8 cellular contexts compared by ENCODE assay signal in genomic region chr6:4776493-4776966, GRCh38. TPM values are rescaled to one million over a fixed set of nuclear protein-coding genes. Genes with fewer than 3 reads are reported as not detected.
A peak's percentile ranks its signal among the peaks of the same experiment; 100 is the strongest.
DNase-seq lines count a peak whose midpoint lies in the region; ATAC-seq and TF ChIP-seq lines count a peak whose summit lies in the region.

No MANE protein-coding gene starts in this region.

- H3K27me3 ChIP-seq in BLaER1 = no peaks in the 10 kb centered on the region
- H3K27me3 ChIP-seq in trophoblast cell (ENCODE audit: insufficient read depth, low read length) = no peaks in the 10 kb centered on the region

- H3K27ac ChIP-seq in BLaER1 (peak overlapping the region; percentile 92), VCaP (peak overlapping the region; percentile 71), trophoblast cell (ENCODE audit: low read depth, low read length) (peak overlapping the region; percentile 96)

- H3K4ac ChIP-seq in trophoblast cell (ENCODE audit: low read depth, low read length) = peak overlapping the region; percentile 85

- H3K9me3 ChIP-seq in BLaER1 (peaks cover 9% of the 10 kb centered on the region), trophoblast cell (ENCODE audit: insufficient read depth, low read depth, low read length) (no peaks in the 10 kb centered on the region)

- H3K4me2 ChIP-seq in BLaER1 (no peak overlapping the region), trophoblast cell (ENCODE audit: low read length) (peak overlapping the region; percentile 40)

- H2BK5ac ChIP-seq in trophoblast cell (ENCODE audit: low read depth, low read length, poor library complexity) = peak overlapping the region; percentile 96

- DNase-seq in fibroblast of the aortic adventitia (ENCODE audit: low read depth) = no peak
- peak; percentile 62 to 80 for DNase-seq in trophoblast cell
- DNase-seq in GM03348 (ENCODE audit: low spot score) = no peak
- DNase-seq in SW480 (ENCODE audit: low spot score) = no peak

- no peak overlapping the region for H3K23ac ChIP-seq in trophoblast cell (ENCODE audit: low read length)

- peak overlapping the region; percentile 86 for H3K4me3 ChIP-seq in BLaER1
- peak overlapping the region; percentile 75 for H3K4me3 ChIP-seq in fibroblast of the aortic adventitia (ENCODE audit: low read depth, low read length)
- H3K4me3 ChIP-seq in trophoblast cell (ENCODE audit: low read depth, low read length) = peak overlapping the region; percentile 94

- H2AFZ ChIP-seq in trophoblast cell (ENCODE audit: insufficient read depth, low read length, poor library complexity) = peak overlapping the region; percentile 96

- no peak overlapping the region for H2BK12ac ChIP-seq in trophoblast cell (ENCODE audit: low read length)

- H3K36me3 ChIP-seq in BLaER1 (no peaks in the 10 kb centered on the region), trophoblast cell (ENCODE audit: control insufficient read depth in 1 of 2, insufficient read depth in 2 of 2, low read length in 2 of 2) (no peaks in the 10 kb centered on the region)

- H2BK120ac ChIP-seq in trophoblast cell (ENCODE audit: insufficient read depth, low read length, poor library complexity) = peak overlapping the region; percentile 94

- H3K4me1 ChIP-seq in BLaER1 = peaks cover 46% of the 10 kb centered on the region
- H3K4me1 ChIP-seq in trophoblast cell (ENCODE audit: control insufficient read depth in 1 of 2, insufficient read depth in 2 of 2, low read length in 2 of 2) = peaks cover 5 to 8% of the 10 kb centered on the region in 2 experiments

- H2AK5ac ChIP-seq in trophoblast cell (ENCODE audit: low read length) = no peak overlapping the region

- TF ChIP-seq CTCF in VCaP (conservative IDR thresholded peaks at IDR 0.05) (no peak), fibroblast of the aortic adventitia (IDR thresholded peaks at IDR 0.05; ENCODE audit: insufficient read depth, low read length) (no peak)

- peaks cover 17% of the 10 kb centered on the region for H3K79me2 ChIP-seq in trophoblast cell (ENCODE audit: control insufficient read depth, insufficient read depth, low read length, poor library complexity)

- H4K12ac ChIP-seq in trophoblast cell (ENCODE audit: low read depth, low read length) = peak overlapping the region; percentile 85

- H4K20me1 ChIP-seq in BLaER1 = peaks cover 43% of the 10 kb centered on the region

- H4K8ac ChIP-seq in trophoblast cell (ENCODE audit: low read depth, low read length) = peak overlapping the region; percentile 87

- no CpG with 5 or more reads among the region's 77 CpGs for WGBS in trophoblast cell (ENCODE audit: extremely low coverage, insufficient coverage, insufficient read length)

- H3K18ac ChIP-seq in trophoblast cell (ENCODE audit: low read length) = peak overlapping the region; percentile 94

- peak overlapping the region; percentile 99 for H4K91ac ChIP-seq in trophoblast cell (ENCODE audit: low read depth, low read length)

- ATAC-seq in GM18907 (IDR thresholded peaks at IDR 0.05; ENCODE audit: unreplicated experiment) (peak; percentile 25), HG03175 (IDR thresholded peaks at IDR 0.05; ENCODE audit: unreplicated experiment) (peak; percentile 23)

- peaks cover 17% of the 10 kb centered on the region for H3K79me1 ChIP-seq in trophoblast cell (ENCODE audit: low read length)

- peak overlapping the region; percentile 99 for H3K14ac ChIP-seq in trophoblast cell (ENCODE audit: low read length)

- H3K9ac ChIP-seq in BLaER1 (peak overlapping the region; percentile 93), trophoblast cell (ENCODE audit: low read length) (peak overlapping the region; percentile 96)

RNA-seq across cellular contexts. Expression of gene CDYL, which starts 0.3 kb away (rescaled TPM):
- total RNA-seq in fibroblast of the aortic adventitia (ENCODE audit: low replicate concordance) = 25.8 and 48.4 TPM in 2 replicates
- 136 and 138 TPM in 2 replicates for polyA plus RNA-seq in trophoblast cell (2013)

Comparison
In these comparisons a context has a peak if more than half of its experiments do, and no peak if none do; other contexts are left out.
1. DNase-seq: peak in trophoblast cell (2 of 2); none in fibroblast of the aortic adventitia (single experiment), GM03348 (single experiment) and SW480 (single experiment).
2. Peak in every context shown above with its lines, with median percentiles within 50 percentile points of each other: H3K27ac ChIP-seq and H3K4me3 ChIP-seq.